ENCODE assay signal across 20 cellular contexts in genomic region chr1:191669629-191670028, GRCh38.
"Had no signal": no experiment of that assay in that cellular context is flagged by ENCODE, and none has a peak within 500 bp of the region (broad histone marks: within the 10 kb centered on the region; RNA-seq: fewer than 3 reads in every experiment).

No MANE protein-coding gene starts in this region.

- H3K27ac Mint-ChIP-seq: activated CD4-positive, alpha-beta T cell treated with anti-CD3 and anti-CD28 coated beads, Interleukin-2, amount 10 ng/mL, durations not matched to agents 24 days and 14 days; activated CD8-positive, alpha-beta T cell treated with anti-CD3 and anti-CD28 coated beads, Interleukin-2, amount 10 ng/mL, durations not matched to agents 7 days and 5 days; activated naive CD4-positive, alpha-beta T cell treated with anti-CD3 and anti-CD28 coated beads for 36 hours; activated naive CD8-positive, alpha-beta T cell treated with anti-CD3 and anti-CD28 coated beads, Interleukin-2, amount 50 U/mL, for 24 hours; activated T-cell treated with anti-CD3 and anti-CD28 coated beads, Interleukin-2, amount 50 U/mL, for 24 hours; activated T-helper 2 cell treated with anti-CD3 and anti-CD28 coated beads, Interferon-gamma antibody, Interleukin-2, Interleukin-4, amounts not matched to agents 10 μg/mL and 5 μg/mL and 100 μg/mL, durations not matched to agents 14 hours and 24 hours and 36 hours; effector memory CD8-positive, alpha-beta T cell; nephron; T-cell had no signal

- DNase-seq: activated CD4-positive, alpha-beta T cell treated with anti-CD3 and anti-CD28 coated beads, Interleukin-2, amount 10 ng/mL, durations not matched to agents 24 days and 14 days; activated CD8-positive, alpha-beta T cell treated with anti-CD3 and anti-CD28 coated beads, Interleukin-2, amount 10 ng/mL, durations not matched to agents 7 days and 5 days; activated naive CD4-positive, alpha-beta T cell treated with anti-CD3 and anti-CD28 coated beads for 36 hours; activated naive CD8-positive, alpha-beta T cell treated with anti-CD3 and anti-CD28 coated beads, Interleukin-2, amount 50 U/mL, for 24 hours; activated T-cell treated with anti-CD3 and anti-CD28 coated beads, Interleukin-2, amount 50 U/mL, for 24 hours; aorta; effector memory CD8-positive, alpha-beta T cell; hypothalamus; kidney; left lung; midbrain; nucleus accumbens; retina; stimulated activated CD4-positive, alpha-beta T cell treated with anti-CD3 and anti-CD28 coated beads, Interleukin-1b, Interleukin-23, amount 100 ng/mL, for 48 hours; stimulated activated CD8-positive, alpha-beta memory T cell treated with anti-CD3 and anti-CD28 coated beads, Interleukin-4, amount 100 ng/mL, for 48 hours; stimulated activated naive CD4-positive, alpha-beta T cell; T-cell; tibial artery had no signal

- H3K4me3 Mint-ChIP-seq: activated CD4-positive, alpha-beta T cell treated with anti-CD3 and anti-CD28 coated beads, Interleukin-2, amount 10 ng/mL, durations not matched to agents 24 days and 14 days; activated CD8-positive, alpha-beta T cell treated with anti-CD3 and anti-CD28 coated beads, Interleukin-2, amount 10 ng/mL, durations not matched to agents 7 days and 5 days; activated naive CD4-positive, alpha-beta T cell treated with anti-CD3 and anti-CD28 coated beads for 36 hours; activated naive CD8-positive, alpha-beta T cell treated with anti-CD3 and anti-CD28 coated beads, Interleukin-2, amount 50 U/mL, for 24 hours; activated T-cell treated with anti-CD3 and anti-CD28 coated beads, Interleukin-2, amount 50 U/mL, for 24 hours; effector memory CD8-positive, alpha-beta T cell; nephron; T-cell had no signal

- H3K4me1 Mint-ChIP-seq: activated CD4-positive, alpha-beta T cell treated with anti-CD3 and anti-CD28 coated beads, Interleukin-2, amount 10 ng/mL, durations not matched to agents 24 days and 14 days; activated naive CD8-positive, alpha-beta T cell treated with anti-CD3 and anti-CD28 coated beads, Interleukin-2, amount 50 U/mL, for 24 hours; nephron; T-cell had no signal

- H3K9me3 Mint-ChIP-seq: activated CD4-positive, alpha-beta T cell treated with anti-CD3 and anti-CD28 coated beads, Interleukin-2, amount 10 ng/mL, durations not matched to agents 24 days and 14 days; activated naive CD4-positive, alpha-beta T cell treated with anti-CD3 and anti-CD28 coated beads for 36 hours; activated T-cell treated with anti-CD3 and anti-CD28 coated beads, Interleukin-2, amount 50 U/mL, for 24 hours; activated T-helper 2 cell treated with anti-CD3 and anti-CD28 coated beads, Interferon-gamma antibody, Interleukin-2, Interleukin-4, amounts not matched to agents 10 μg/mL and 5 μg/mL and 100 μg/mL, durations not matched to agents 14 hours and 24 hours and 36 hours; nephron had no signal

- H3K27me3 Mint-ChIP-seq: activated CD4-positive, alpha-beta T cell treated with anti-CD3 and anti-CD28 coated beads, Interleukin-2, amount 10 ng/mL, durations not matched to agents 24 days and 14 days; activated naive CD8-positive, alpha-beta T cell treated with anti-CD3 and anti-CD28 coated beads, Interleukin-2, amount 50 U/mL, for 24 hours; activated T-cell treated with anti-CD3 and anti-CD28 coated beads, Interleukin-2, amount 50 U/mL, for 24 hours; effector memory CD8-positive, alpha-beta T cell; T-cell had no signal

- H3K4me3 ChIP-seq: left lung, tibial artery had no signal

- H3K36me3 Mint-ChIP-seq: T-cell had no signal
